11 cellular contexts compared by ENCODE assay signal in the genomic region with DNA sequence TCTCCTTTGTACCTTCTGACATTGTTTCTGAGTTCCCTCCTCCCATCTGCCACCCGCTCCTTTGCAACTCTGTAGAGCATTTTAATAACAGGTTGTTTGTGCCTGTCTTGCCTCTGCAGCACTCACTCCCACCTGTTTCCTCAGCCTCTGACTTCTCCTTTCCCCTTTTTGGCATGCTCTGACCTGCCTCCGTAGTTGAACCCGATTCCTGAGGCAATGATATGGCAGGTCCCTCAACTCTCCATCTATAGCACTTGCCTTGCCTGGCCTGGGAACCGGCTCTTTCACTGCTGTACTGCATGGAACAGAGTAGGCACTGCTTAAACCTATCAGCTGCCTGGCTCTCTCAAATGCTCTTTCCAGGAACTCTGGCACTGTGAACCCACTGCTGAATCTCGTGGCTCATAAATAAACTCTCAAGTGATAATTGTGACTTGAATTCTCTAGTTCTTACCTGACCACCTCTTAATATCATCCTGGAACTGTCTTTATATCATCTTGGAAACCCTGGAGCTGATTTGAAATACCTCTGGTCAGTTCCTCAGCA. TPM values are rescaled to one million over a fixed set of nuclear protein-coding genes. Genes with fewer than 3 reads are reported as not detected.
DNase-seq lines count a peak whose midpoint lies in the region; ATAC-seq lines count a peak whose summit lies in the region.
"Had no signal": no experiment of that assay in that cellular context is flagged by ENCODE, and none has a peak within 500 bp of the region (broad histone marks: within the 10 kb centered on the region; RNA-seq: fewer than 3 reads in every experiment).

No MANE protein-coding gene starts in this region.

- no peaks in the 10 kb centered on the region for H3K36me3 Mint-ChIP-seq in activated CD4-positive, alpha-beta T cell treated with anti-CD3 and anti-CD28 coated beads for 36 hours (ENCODE audit: low read depth)
- H3K36me3 Mint-ChIP-seq in activated CD8-positive, alpha-beta T cell treated with anti-CD3 and anti-CD28 coated beads, Interleukin-2, amount 10 ng/mL, durations not matched to agents 7 days and 5 days (ENCODE audit: low read depth) = peaks cover 2% of the 10 kb centered on the region

- H3K9me3 ChIP-seq in trophoblast cell (ENCODE audit: insufficient read depth, low read depth, low read length) = no peaks in the 10 kb centered on the region
- H3K9me3 ChIP-seq: vagina had no signal

- intact Hi-C loops in activated CD4-positive, alpha-beta T cell treated with anti-CD3 and anti-CD28 coated beads for 36 hours (cut with DNase I, micrococcal nuclease) = loop anchor here (2.0 kb wide), 2 partner anchors 15 to 49 kb away; no protein-coding TSS in a partner anchor

- peak overlapping the region; percentile 46 for H3K4me3 Mint-ChIP-seq in activated CD4-positive, alpha-beta T cell treated with anti-CD3 and anti-CD28 coated beads for 36 hours
- peak overlapping the region; percentile 80 for H3K4me3 Mint-ChIP-seq in activated CD8-positive, alpha-beta T cell treated with anti-CD3 and anti-CD28 coated beads, Interleukin-2, amount 10 ng/mL, durations not matched to agents 7 days and 5 days

- H2BK5ac ChIP-seq in trophoblast cell (ENCODE audit: low read depth, low read length, poor library complexity) = no peak overlapping the region

- H3K4me1 Mint-ChIP-seq in activated CD4-positive, alpha-beta T cell treated with anti-CD3 and anti-CD28 coated beads for 36 hours = peaks cover 55% of the 10 kb centered on the region
- peaks cover 56% of the 10 kb centered on the region for H3K4me1 Mint-ChIP-seq in activated CD8-positive, alpha-beta T cell treated with anti-CD3 and anti-CD28 coated beads, Interleukin-2, amount 10 ng/mL, durations not matched to agents 7 days and 5 days (ENCODE audit: low read depth)

- no peak overlapping the region for H3K18ac ChIP-seq in trophoblast cell (ENCODE audit: low read length)

- no peak overlapping the region for H4K12ac ChIP-seq in trophoblast cell (ENCODE audit: low read depth, low read length)

- H3K4ac ChIP-seq in trophoblast cell (ENCODE audit: low read depth, low read length) = no peak overlapping the region

- no CpG with 5 or more reads among the region's 5 CpGs for WGBS in trophoblast cell (ENCODE audit: extremely low coverage, insufficient coverage, insufficient read length)

- no peak overlapping the region for H2BK120ac ChIP-seq in trophoblast cell (ENCODE audit: insufficient read depth, low read length, poor library complexity)

- H4K91ac ChIP-seq in trophoblast cell (ENCODE audit: low read depth, low read length) = no peak overlapping the region

- no peak overlapping the region for H2BK12ac ChIP-seq in trophoblast cell (ENCODE audit: low read length)

- no peaks in the 10 kb centered on the region for H3K36me3 ChIP-seq in trophoblast cell (ENCODE audit: control insufficient read depth in 1 of 2, insufficient read depth in 2 of 2, low read length in 2 of 2)
- H3K36me3 ChIP-seq: vagina had no signal

- POLR2A ChIA-PET in activated CD4-positive, alpha-beta T cell treated with anti-CD3 and anti-CD28 coated beads for 36 hours (lab: Charles Lee) = no interaction called here
- POLR2A ChIA-PET in activated CD8-positive, alpha-beta T cell treated with anti-CD3 and anti-CD28 coated beads, Interleukin-2, amount 10 ng/mL, durations not matched to agents 7 days and 5 days (lab: Charles Lee) = interaction anchor here (2.9 kb wide), 1 partner anchor 9 kb away, joined by 12 read pairs; no protein-coding TSS in a partner anchor

- H3K4me3 ChIP-seq in trophoblast cell (ENCODE audit: low read depth, low read length) = no peak overlapping the region
- H3K4me3 ChIP-seq: vagina had no signal

- peaks cover 13 to 25% of the 10 kb centered on the region in 2 experiments for H3K4me1 ChIP-seq in trophoblast cell (ENCODE audit: control insufficient read depth in 1 of 2, insufficient read depth in 2 of 2, low read length in 2 of 2)

- H3K14ac ChIP-seq in trophoblast cell (ENCODE audit: low read length) = no peak overlapping the region

- DNase-seq in activated CD4-positive, alpha-beta T cell treated with anti-CD3 and anti-CD28 coated beads for 36 hours = no peak
- no peak for DNase-seq in activated CD4-positive, alpha-beta T cell treated with anti-CD3 and anti-CD28 coated beads for 48 hours
- DNase-seq in KBM-7 = peak; percentile 86
- no peak for DNase-seq in activated CD8-positive, alpha-beta T cell treated with anti-CD3 and anti-CD28 coated beads, Interleukin-2, amount 10 ng/mL, durations not matched to agents 7 days and 5 days
- no peak for DNase-seq in trophoblast cell
- no peak for DNase-seq in stimulated activated CD4-positive, alpha-beta T cell treated with anti-CD3 and anti-CD28 coated beads, Interleukin-2, amount 100 ng/mL, for 48 hours
- DNase-seq in stimulated activated CD4-positive, alpha-beta T cell treated with anti-CD3 and anti-CD28 coated beads, Interleukin-1b, Interleukin-23, amount 100 ng/mL, for 48 hours = no peak
- no peak for DNase-seq in stimulated activated CD4-positive, alpha-beta T cell treated with anti-CD3 and anti-CD28 coated beads, Interleukin-4, amount 100 ng/mL, for 1 hour
- DNase-seq: activated CD4-positive, alpha-beta T cell treated with anti-CD3 and anti-CD28 coated beads for 1 hour; islet precursor cell had no signal

- ATAC-seq in activated CD4-positive, alpha-beta T cell treated with anti-CD3 and anti-CD28 coated beads for 36 hours = no peak
- peak; percentile 46 for ATAC-seq in activated CD8-positive, alpha-beta T cell treated with anti-CD3 and anti-CD28 coated beads, Interleukin-2, amount 10 ng/mL, durations not matched to agents 7 days and 5 days

- H3K9me3 Mint-ChIP-seq in activated CD4-positive, alpha-beta T cell treated with anti-CD3 and anti-CD28 coated beads for 36 hours (ENCODE audit: low read depth) = no peaks in the 10 kb centered on the region
- no peaks in the 10 kb centered on the region for H3K9me3 Mint-ChIP-seq in activated CD8-positive, alpha-beta T cell treated with anti-CD3 and anti-CD28 coated beads, Interleukin-2, amount 10 ng/mL, durations not matched to agents 7 days and 5 days (ENCODE audit: insufficient read depth)

- no peaks in the 10 kb centered on the region for H3K79me1 ChIP-seq in trophoblast cell (ENCODE audit: low read length)

- H3K27ac ChIP-seq in trophoblast cell (ENCODE audit: low read depth, low read length) = no peak overlapping the region
- H3K27ac ChIP-seq: vagina had no signal

- peaks cover 6% of the 10 kb centered on the region for H3K79me2 ChIP-seq in trophoblast cell (ENCODE audit: control insufficient read depth, insufficient read depth, low read length, poor library complexity)

- H3K27me3 ChIP-seq in trophoblast cell (ENCODE audit: insufficient read depth, low read length) = no peaks in the 10 kb centered on the region
- H3K27me3 ChIP-seq: vagina had no signal

- in situ Hi-C loops in KBM-7 (cut with MboI; ENCODE audit: low pct_unique_long_range_greater_than_20kb, low sequenced_read_pairs) = no loop called here

- H2AK5ac ChIP-seq in trophoblast cell (ENCODE audit: low read length) = no peak overlapping the region

- CTCF ChIA-PET in activated CD4-positive, alpha-beta T cell treated with anti-CD3 and anti-CD28 coated beads for 36 hours (lab: Charles Lee) = interaction anchor here (1.2 kb wide), 1 partner anchor 24 kb away, joined by 5 read pairs; no protein-coding TSS in a partner anchor
- CTCF ChIA-PET in activated CD8-positive, alpha-beta T cell treated with anti-CD3 and anti-CD28 coated beads, Interleukin-2, amount 10 ng/mL, durations not matched to agents 7 days and 5 days (lab: Charles Lee) = interaction anchor here (0.6 to 2.3 kb wide), 3 partner anchors 8 to 146 kb away, joined by 3 to 8 read pairs (median 8); no protein-coding TSS in a partner anchor

- H3K23ac ChIP-seq in trophoblast cell (ENCODE audit: low read length) = no peak overlapping the region

- no peaks in the 10 kb centered on the region for H3K27me3 Mint-ChIP-seq in activated CD4-positive, alpha-beta T cell treated with anti-CD3 and anti-CD28 coated beads for 36 hours
- no peaks in the 10 kb centered on the region for H3K27me3 Mint-ChIP-seq in activated CD8-positive, alpha-beta T cell treated with anti-CD3 and anti-CD28 coated beads, Interleukin-2, amount 10 ng/mL, durations not matched to agents 7 days and 5 days (ENCODE audit: low read depth)

- H3K4me2 ChIP-seq in trophoblast cell (ENCODE audit: low read length) = no peak overlapping the region

- H4K8ac ChIP-seq in trophoblast cell (ENCODE audit: low read depth, low read length) = no peak overlapping the region

- peak overlapping the region; percentile 66 for H2AFZ ChIP-seq in trophoblast cell (ENCODE audit: insufficient read depth, low read length, poor library complexity)

- no peak overlapping the region for H3K9ac ChIP-seq in trophoblast cell (ENCODE audit: low read length)

- H3K27ac Mint-ChIP-seq in activated CD4-positive, alpha-beta T cell treated with anti-CD3 and anti-CD28 coated beads for 36 hours = peak overlapping the region; percentile 64
- H3K27ac Mint-ChIP-seq in activated CD8-positive, alpha-beta T cell treated with anti-CD3 and anti-CD28 coated beads, Interleukin-2, amount 10 ng/mL, durations not matched to agents 7 days and 5 days = peak overlapping the region; percentile 89

RNA-seq across cellular contexts. Expression of a gene that starts 50.3 kb away (rescaled TPM):
- 10 to 100 TPM; 43.4 to 46.2 TPM for total RNA-seq in activated CD4-positive, alpha-beta T cell treated with anti-CD3 and anti-CD28 coated beads for 36 hours
- total RNA-seq in activated CD8-positive, alpha-beta T cell treated with anti-CD3 and anti-CD28 coated beads, Interleukin-2, amount 10 ng/mL, durations not matched to agents 7 days and 5 days = 100 to 1,000 TPM; 136 to 141 TPM
- polyA plus RNA-seq in trophoblast cell (2013) = 23.2 and 24.1 TPM in 2 replicates
